12 cellular contexts compared by ENCODE assay signal in genomic region chr2:193482557-193482956, GRCh38.
A peak's percentile ranks its signal among the peaks of the same experiment; 100 is the strongest.
DNase-seq lines count a peak whose midpoint lies in the region; ATAC-seq and TF ChIP-seq lines count a peak whose summit lies in the region.
"Had no signal": no experiment of that assay in that cellular context is flagged by ENCODE, and none has a peak within 500 bp of the region (broad histone marks: within the 10 kb centered on the region; RNA-seq: fewer than 3 reads in every experiment).

No MANE protein-coding gene starts in this region.

- H3K4me3 Mint-ChIP-seq in CD8-positive, alpha-beta memory T cell = peak overlapping the region in 4 of 7 donors; percentile 10 to 61 (median 34)
- H3K4me3 Mint-ChIP-seq in CD14-positive monocyte = no peak overlapping the region

- no peak overlapping the region for H2BK120ac ChIP-seq in trophoblast cell (ENCODE audit: insufficient read depth, low read length, poor library complexity)

- no peak overlapping the region for H4K91ac ChIP-seq in trophoblast cell (ENCODE audit: low read depth, low read length)

- H3K23ac ChIP-seq in trophoblast cell (ENCODE audit: low read length) = no peak overlapping the region

- intact Hi-C loops in CD14-positive monocyte (cut with micrococcal nuclease) = no loop called here

- no peak overlapping the region for H4K8ac ChIP-seq in trophoblast cell (ENCODE audit: low read depth, low read length)

- no peak for TF ChIP-seq CTCF in CD14-positive monocyte (IDR thresholded peaks at IDR 0.05)

- H3K9ac ChIP-seq in trophoblast cell (ENCODE audit: low read length) = no peak overlapping the region

- H3K36me3 Mint-ChIP-seq in CD8-positive, alpha-beta memory T cell = no peaks in the 10 kb centered on the region
- H3K36me3 Mint-ChIP-seq in CD14-positive monocyte = no peaks in the 10 kb centered on the region

- H3K18ac ChIP-seq in trophoblast cell (ENCODE audit: low read length) = no peak overlapping the region

- no peak overlapping the region for H3K4me3 ChIP-seq in CD8-positive, alpha-beta memory T cell (ENCODE audit: low read length)
- no peak overlapping the region for H3K4me3 ChIP-seq in trophoblast cell (ENCODE audit: low read depth, low read length)

- H3K14ac ChIP-seq in trophoblast cell (ENCODE audit: low read length) = no peak overlapping the region

- DNase-seq in CD8-positive, alpha-beta memory T cell = no peak
- DNase-seq in mucosa of gallbladder (ENCODE audit: low spot score) = no peak
- no peak for DNase-seq in CD14-positive monocyte (ENCODE audit: low spot score)
- no peak for DNase-seq in SIG-M5 (lab: John Stamatoyannopoulos, UW)
- no peak for DNase-seq in trophoblast cell
- DNase-seq: activated CD4-positive, alpha-beta T cell treated with anti-CD3 and anti-CD28 coated beads for 1 hour; AML-193; NCI-H187 treated with DMSO at 0.1 percent for 48 hours; SHP77 had no signal

- POLR2A ChIA-PET in CD8-positive, alpha-beta memory T cell (lab: Charles Lee) = interaction anchor here (0.6 kb wide), 1 partner anchor 58 kb away, joined by 10 read pairs; no protein-coding TSS in a partner anchor

- H3K4me1 ChIP-seq in CD8-positive, alpha-beta memory T cell (ENCODE audit: insufficient read depth, low read length) = no peaks in the 10 kb centered on the region
- no peaks in the 10 kb centered on the region for H3K4me1 ChIP-seq in trophoblast cell (ENCODE audit: control insufficient read depth in 1 of 2, insufficient read depth in 2 of 2, low read length in 2 of 2)

- no peak overlapping the region for H2AK5ac ChIP-seq in trophoblast cell (ENCODE audit: low read length)

- WGBS in trophoblast cell (ENCODE audit: extremely low coverage, insufficient coverage, insufficient read length) = no CpG with 5 or more reads among the region's 3 CpGs

- no peak overlapping the region for H2AFZ ChIP-seq in trophoblast cell (ENCODE audit: insufficient read depth, low read length, poor library complexity)

- H3K79me2 ChIP-seq in trophoblast cell (ENCODE audit: control insufficient read depth, insufficient read depth, low read length, poor library complexity) = no peaks in the 10 kb centered on the region

- no peak overlapping the region for H2BK12ac ChIP-seq in trophoblast cell (ENCODE audit: low read length)

- H3K9me3 Mint-ChIP-seq in CD8-positive, alpha-beta memory T cell = peaks cover 0 to 6% (median 0%) of the 10 kb centered on the region in 5 donors
- H3K9me3 Mint-ChIP-seq in CD14-positive monocyte = peaks cover 0 to 3% (median 0%) of the 10 kb centered on the region in 7 donors

- H3K27ac Mint-ChIP-seq in CD8-positive, alpha-beta memory T cell = no peak overlapping the region
- H3K27ac Mint-ChIP-seq in CD14-positive monocyte = no peak overlapping the region

- H4K12ac ChIP-seq in trophoblast cell (ENCODE audit: low read depth, low read length) = no peak overlapping the region

- CTCF ChIA-PET in CD8-positive, alpha-beta memory T cell (lab: Charles Lee) = no interaction called here

- no peaks in the 10 kb centered on the region for H3K79me1 ChIP-seq in trophoblast cell (ENCODE audit: low read length)

- H3K27me3 ChIP-seq in CD8-positive, alpha-beta memory T cell (ENCODE audit: insufficient read depth, low read length, poor library complexity, severe bottlenecking) = no peaks in the 10 kb centered on the region
- no peaks in the 10 kb centered on the region for H3K27me3 ChIP-seq in trophoblast cell (ENCODE audit: insufficient read depth, low read length)

- no peak overlapping the region for H3K4me2 ChIP-seq in trophoblast cell (ENCODE audit: low read length)

- no peaks in the 10 kb centered on the region for H3K36me3 ChIP-seq in CD8-positive, alpha-beta memory T cell (ENCODE audit: insufficient read depth, low read length)
- no peaks in the 10 kb centered on the region for H3K36me3 ChIP-seq in trophoblast cell (ENCODE audit: control insufficient read depth in 1 of 2, insufficient read depth in 2 of 2, low read length in 2 of 2)

- peaks cover 0 to 5% (median 4%) of the 10 kb centered on the region in 3 donors for H3K4me1 Mint-ChIP-seq in CD8-positive, alpha-beta memory T cell
- no peaks in the 10 kb centered on the region for H3K4me1 Mint-ChIP-seq in CD14-positive monocyte

- H3K9me3 ChIP-seq in CD8-positive, alpha-beta memory T cell (ENCODE audit: low read length) = peaks cover 3% of the 10 kb centered on the region
- H3K9me3 ChIP-seq in trophoblast cell (ENCODE audit: insufficient read depth, low read depth, low read length) = no peaks in the 10 kb centered on the region

- H3K4ac ChIP-seq in trophoblast cell (ENCODE audit: low read depth, low read length) = no peak overlapping the region

- H3K27me3 Mint-ChIP-seq in CD8-positive, alpha-beta memory T cell = no peaks in the 10 kb centered on the region
- peaks cover 0 to 1% (median 0%) of the 10 kb centered on the region in 3 donors for H3K27me3 Mint-ChIP-seq in CD14-positive monocyte (ENCODE audit: low read depth in 3 of 3)

- H2BK5ac ChIP-seq in trophoblast cell (ENCODE audit: low read depth, low read length, poor library complexity) = no peak overlapping the region

- peak; percentile 79 for ATAC-seq in GM19035 (IDR thresholded peaks at IDR 0.05; ENCODE audit: unreplicated experiment)
- peak; percentile 97 for ATAC-seq in HG02623 (IDR thresholded peaks at IDR 0.05; ENCODE audit: unreplicated experiment)
- ATAC-seq in HG03457 (IDR thresholded peaks at IDR 0.05; ENCODE audit: unreplicated experiment) = peak; percentile 100

- no peak overlapping the region for H3K27ac ChIP-seq in CD8-positive, alpha-beta memory T cell (ENCODE audit: low read depth, low read length)
- no peak overlapping the region for H3K27ac ChIP-seq in trophoblast cell (ENCODE audit: low read depth, low read length)

Comparison
In these comparisons a context has a peak if more than half of its experiments do, and no peak if none do; other contexts are left out.
1. H3K4me3 Mint-ChIP-seq: peak in CD8-positive, alpha-beta memory T cell (4 of 7); none in CD14-positive monocyte (0 of 2).
2. Peak in every context shown above with its lines, with median percentiles within 50 percentile points of each other: ATAC-seq.